Comparison of ENCODE assay signal across 27 cellular contexts in genomic region chr6:144476286-144476685, GRCh38.
DNase-seq lines count a peak whose midpoint lies in the region; ATAC-seq and TF ChIP-seq lines count a peak whose summit lies in the region.
"Had no signal": no experiment of that assay in that cellular context is flagged by ENCODE, and none has a peak within 500 bp of the region (broad histone marks: within the 10 kb centered on the region; RNA-seq: fewer than 3 reads in every experiment).

No MANE protein-coding gene starts in this region.

- peaks cover 19% of the 10 kb centered on the region for H3K36me3 Mint-ChIP-seq in activated naive CD4-positive, alpha-beta T cell treated with anti-CD3 and anti-CD28 coated beads, Interleukin-2, amount 50 U/mL, for 24 hours
- H3K36me3 Mint-ChIP-seq in activated B cell treated with CpG ODN at 0.5 μM for 24 hours (ENCODE audit: low read depth) (peaks cover 74% of the 10 kb centered on the region), glutamatergic neuron (ENCODE audit: unreplicated experiment) (no peaks in the 10 kb centered on the region)
- peaks cover 76% of the 10 kb centered on the region for H3K36me3 Mint-ChIP-seq in effector memory CD8-positive, alpha-beta T cell (ENCODE audit: insufficient read depth)
- peaks cover 64% of the 10 kb centered on the region for H3K36me3 Mint-ChIP-seq in stimulated activated memory B cell treated with anti-CD40 and anti-IgM and Interleukin-4, amounts not matched to agents 10 μg/mL and 1 μg/mL and 100 μg/mL, for 72 hours

- H3K4me3 ChIP-seq in upper lobe of right lung: no peak overlapping the region
- H3K4me3 ChIP-seq: lung, mucosa of descending colon, smooth muscle cell, tibial artery had no signal

- H3K4me1 ChIP-seq in upper lobe of right lung: peaks cover 8% of the 10 kb centered on the region
- H3K4me1 ChIP-seq: parathyroid adenoma had no signal

- peaks cover 5% of the 10 kb centered on the region for H3K4me1 Mint-ChIP-seq in activated naive CD4-positive, alpha-beta T cell treated with anti-CD3 and anti-CD28 coated beads, Interleukin-2, amount 50 U/mL, for 24 hours
- no peaks in the 10 kb centered on the region for H3K4me1 Mint-ChIP-seq in activated B cell treated with CpG ODN at 0.5 μM for 24 hours
- H3K4me1 Mint-ChIP-seq in effector memory CD8-positive, alpha-beta T cell (ENCODE audit: low read depth in 2 of 2): peaks cover 0 to 30% of the 10 kb centered on the region in 2 donors
- H3K4me1 Mint-ChIP-seq in stimulated activated memory B cell treated with anti-CD40 and anti-IgM and Interleukin-4, amounts not matched to agents 10 μg/mL and 1 μg/mL and 100 μg/mL, for 72 hours: no peaks in the 10 kb centered on the region
- H3K4me1 Mint-ChIP-seq in glutamatergic neuron (ENCODE audit: low read depth, unreplicated experiment): no peaks in the 10 kb centered on the region
- H3K4me1 Mint-ChIP-seq: neural crest cell had no signal

- no peaks in the 10 kb centered on the region for H3K9me3 ChIP-seq in upper lobe of right lung
- H3K9me3 ChIP-seq: mucosa of descending colon, tibial artery had no signal

- H3K27ac ChIP-seq in upper lobe of right lung: no peak overlapping the region
- H3K27ac ChIP-seq: parathyroid adenoma, tibial artery had no signal

- no peaks in the 10 kb centered on the region for H3K9me3 Mint-ChIP-seq in activated naive CD4-positive, alpha-beta T cell treated with anti-CD3 and anti-CD28 coated beads, Interleukin-2, amount 50 U/mL, for 24 hours
- H3K9me3 Mint-ChIP-seq in activated B cell treated with CpG ODN at 0.5 μM for 24 hours (no peaks in the 10 kb centered on the region), glutamatergic neuron (ENCODE audit: unreplicated experiment) (no peaks in the 10 kb centered on the region)
- no peaks in the 10 kb centered on the region for H3K9me3 Mint-ChIP-seq in effector memory CD8-positive, alpha-beta T cell
- H3K9me3 Mint-ChIP-seq in stimulated activated memory B cell treated with anti-CD40 and anti-IgM and Interleukin-4, amounts not matched to agents 10 μg/mL and 1 μg/mL and 100 μg/mL, for 72 hours: no peaks in the 10 kb centered on the region
- H3K9me3 Mint-ChIP-seq: activated CD4-positive, alpha-beta memory T cell treated with anti-CD3 and anti-CD28 coated beads for 36 hours; neural crest cell had no signal

- POLR2A ChIA-PET in activated B cell treated with CpG ODN at 0.5 μM for 24 hours (lab: Charles Lee): no interaction called here

- ATAC-seq in activated B cell treated with CpG ODN at 0.5 μM for 24 hours (ENCODE audit: low read depth) (no peak), upper lobe of right lung (no peak)
- ATAC-seq in effector memory CD8-positive, alpha-beta T cell (replicated peaks): no peak
- ATAC-seq in stimulated activated memory B cell treated with anti-CD40 and anti-IgM and Interleukin-4, amounts not matched to agents 10 μg/mL and 1 μg/mL and 100 μg/mL, for 72 hours: no peak
- ATAC-seq: mucosa of descending colon, PC-3, right cardiac atrium had no signal

- CTCF ChIA-PET in activated B cell treated with CpG ODN at 0.5 μM for 24 hours (lab: Charles Lee): interaction anchor here (1.4 kb wide), 1 partner anchor 260 kb away, joined by 3 read pairs; no protein-coding TSS in a partner anchor

- TF ChIP-seq CTCF in activated B cell treated with CpG ODN at 0.5 μM for 24 hours (IDR thresholded peaks at IDR 0.05) (no peak), upper lobe of right lung (IDR thresholded peaks at IDR 0.05) (no peak), glutamatergic neuron (IDR thresholded peaks at IDR 0.05; ENCODE audit: partially characterized antibody, unreplicated experiment) (no peak)

- intact Hi-C loops in activated B cell treated with CpG ODN at 0.5 μM for 24 hours (cut with micrococcal nuclease): no loop called here
- intact Hi-C loops in upper lobe of right lung (cut with DNase I): no loop called here

- H3K27me3 Mint-ChIP-seq in activated naive CD4-positive, alpha-beta T cell treated with anti-CD3 and anti-CD28 coated beads, Interleukin-2, amount 50 U/mL, for 24 hours: no peaks in the 10 kb centered on the region
- H3K27me3 Mint-ChIP-seq in activated B cell treated with CpG ODN at 0.5 μM for 24 hours: no peaks in the 10 kb centered on the region
- H3K27me3 Mint-ChIP-seq in effector memory CD8-positive, alpha-beta T cell: no peaks in the 10 kb centered on the region
- no peaks in the 10 kb centered on the region for H3K27me3 Mint-ChIP-seq in stimulated activated memory B cell treated with anti-CD40 and anti-IgM and Interleukin-4, amounts not matched to agents 10 μg/mL and 1 μg/mL and 100 μg/mL, for 72 hours
- peaks cover 2% of the 10 kb centered on the region for H3K27me3 Mint-ChIP-seq in glutamatergic neuron (ENCODE audit: unreplicated experiment)
- H3K27me3 Mint-ChIP-seq: activated CD4-positive, alpha-beta memory T cell treated with anti-CD3 and anti-CD28 coated beads for 36 hours had no signal

- H3K27ac Mint-ChIP-seq in activated naive CD4-positive, alpha-beta T cell treated with anti-CD3 and anti-CD28 coated beads, Interleukin-2, amount 50 U/mL, for 24 hours: peak overlapping the region; percentile 81
- H3K27ac Mint-ChIP-seq in activated B cell treated with CpG ODN at 0.5 μM for 24 hours (peak overlapping the region; percentile 21), glutamatergic neuron (ENCODE audit: unreplicated experiment) (no peak overlapping the region)
- peak overlapping the region; percentile 11 to 84 for H3K27ac Mint-ChIP-seq in effector memory CD8-positive, alpha-beta T cell
- H3K27ac Mint-ChIP-seq in stimulated activated memory B cell treated with anti-CD40 and anti-IgM and Interleukin-4, amounts not matched to agents 10 μg/mL and 1 μg/mL and 100 μg/mL, for 72 hours: peak overlapping the region; percentile 40
- H3K27ac Mint-ChIP-seq: activated CD4-positive, alpha-beta memory T cell treated with anti-CD3 and anti-CD28 coated beads for 36 hours had no signal

- no peak overlapping the region for H3K4me3 Mint-ChIP-seq in activated naive CD4-positive, alpha-beta T cell treated with anti-CD3 and anti-CD28 coated beads, Interleukin-2, amount 50 U/mL, for 24 hours
- H3K4me3 Mint-ChIP-seq in activated B cell treated with CpG ODN at 0.5 μM for 24 hours (no peak overlapping the region), glutamatergic neuron (ENCODE audit: unreplicated experiment) (no peak overlapping the region)
- no peak overlapping the region for H3K4me3 Mint-ChIP-seq in effector memory CD8-positive, alpha-beta T cell
- H3K4me3 Mint-ChIP-seq in stimulated activated memory B cell treated with anti-CD40 and anti-IgM and Interleukin-4, amounts not matched to agents 10 μg/mL and 1 μg/mL and 100 μg/mL, for 72 hours: no peak overlapping the region
- H3K4me3 Mint-ChIP-seq: activated CD4-positive, alpha-beta memory T cell treated with anti-CD3 and anti-CD28 coated beads for 36 hours; neural crest cell had no signal

- H3K27me3 ChIP-seq in upper lobe of right lung: no peaks in the 10 kb centered on the region
- H3K27me3 ChIP-seq: tibial artery had no signal

- DNase-seq in activated naive CD4-positive, alpha-beta T cell treated with Interleukin-2 at 50 U/mL for 16 hours: no peak
- DNase-seq in activated B cell treated with CpG ODN at 0.5 μM for 24 hours: no peak
- no peak for DNase-seq in effector memory CD8-positive, alpha-beta T cell
- DNase-seq in NCI-H2107 (lab: John Stamatoyannopoulos, UW): no peak
- no peak for DNase-seq in upper lobe of right lung
- DNase-seq in glutamatergic neuron: no peak
- DNase-seq: activated CD4-positive, alpha-beta memory T cell treated with anti-CD3 and anti-CD28 coated beads for 36 hours; activated CD4-positive, CD25-positive, alpha-beta regulatory T cell; activated gamma-delta T cell; AML-193; DMS153; Kasumi-1; mucosa of descending colon; NCI-H1417 treated with DMSO at 0.1 percent for 48 hours; NCI-H2081; NCI-H226; NCI-H526 treated with DMSO at 0.1 percent for 48 hours; NK-92 treated with Interleukin-12 subunit alpha and Interleukin-12 subunit beta, amount 100 ng/mL, for 24 hours; PC-3; right cardiac atrium; tibial artery had no signal

- H3K36me3 ChIP-seq in upper lobe of right lung: peaks cover 74% of the 10 kb centered on the region
